8 cellular contexts compared by ENCODE assay signal in the genomic region with DNA sequence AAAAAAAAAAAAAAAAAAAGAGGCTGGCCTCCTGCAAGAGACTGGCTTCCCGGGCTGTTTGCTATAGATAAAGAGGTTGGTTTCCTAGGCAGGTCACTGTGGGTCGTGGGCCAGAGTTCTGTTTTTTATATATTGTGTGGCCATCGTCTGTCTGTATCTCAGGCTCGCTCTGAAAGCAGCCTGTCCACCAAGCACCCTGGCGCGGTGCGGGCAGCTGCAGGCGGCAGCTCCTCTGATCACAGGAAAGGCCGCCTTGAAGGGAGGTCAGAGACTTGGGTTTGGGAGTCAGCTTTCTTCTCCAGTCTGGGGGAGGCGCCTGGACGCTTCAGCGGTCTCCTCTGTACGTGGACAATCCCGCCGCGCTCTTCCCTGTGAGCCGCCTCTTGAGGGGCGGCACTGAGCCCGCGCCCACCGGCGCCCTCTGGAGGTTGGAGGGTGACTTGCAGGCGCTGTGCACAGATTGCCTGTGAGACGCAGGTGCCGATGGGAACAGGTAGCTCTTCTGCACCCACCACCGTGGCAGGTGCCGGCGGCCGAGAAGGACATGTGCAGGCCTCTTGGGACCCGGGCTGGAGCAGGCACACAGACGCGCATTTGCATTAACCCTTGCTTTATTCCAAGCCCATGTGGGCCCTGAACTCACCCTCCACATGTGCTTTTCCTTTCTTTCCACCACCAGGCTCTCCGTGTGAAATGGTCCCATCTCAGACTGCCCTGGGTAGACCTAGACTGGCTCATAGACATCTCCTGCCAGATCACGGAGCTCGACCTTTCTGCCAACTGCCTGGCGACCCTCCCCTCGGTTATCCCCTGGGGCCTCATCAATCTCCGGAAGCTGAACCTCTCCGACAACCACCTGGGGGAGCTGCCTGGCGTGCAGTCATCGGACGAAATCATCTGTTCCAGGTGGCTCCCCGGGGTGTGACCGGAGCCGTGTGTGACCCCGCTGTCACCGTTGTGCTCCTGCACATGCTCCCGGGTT.
DNase-seq lines count a peak whose midpoint lies in the region; ATAC-seq and TF ChIP-seq lines count a peak whose summit lies in the region.

No MANE protein-coding gene starts in this region.

- ATAC-seq in HG02678 (IDR thresholded peaks at IDR 0.05; ENCODE audit: unreplicated experiment): peak; percentile 79

- H3K4me1 Mint-ChIP-seq in T-helper 1 cell treated with Interleukin-12 subunit alpha and Interleukin-12 subunit beta and Interleukin-4 antibody, amounts not matched to agents 30 μg/mL and 1 μg/mL, for 36 hours (ENCODE audit: low read depth): peaks cover 19% of the 10 kb centered on the region

- TF ChIP-seq CTCF in GM12873 (IDR thresholded peaks at IDR 0.05; ENCODE audit: insufficient read depth, low read depth, low read length, missing control alignments): peak; percentile 99

- peaks cover 23% of the 10 kb centered on the region for H3K27me3 Mint-ChIP-seq in T-helper 1 cell treated with Interleukin-12 subunit alpha and Interleukin-12 subunit beta and Interleukin-4 antibody, amounts not matched to agents 30 μg/mL and 1 μg/mL, for 36 hours (ENCODE audit: low read depth)

- no peak overlapping the region for H3K27ac Mint-ChIP-seq in T-helper 1 cell treated with Interleukin-12 subunit alpha and Interleukin-12 subunit beta and Interleukin-4 antibody, amounts not matched to agents 30 μg/mL and 1 μg/mL, for 36 hours

- no peaks in the 10 kb centered on the region for H3K9me3 Mint-ChIP-seq in T-helper 1 cell treated with Interleukin-12 subunit alpha and Interleukin-12 subunit beta and Interleukin-4 antibody, amounts not matched to agents 30 μg/mL and 1 μg/mL, for 36 hours

- DNase-seq in NCI-H1105 treated with DMSO at 0.1 percent for 48 hours (lab: John Stamatoyannopoulos, UW) (peak; percentile 96), anterior cingulate cortex (lab: John Stamatoyannopoulos, UW) (peak in 46 of 58 donors; percentile 14 to 73 (median 36)), hippocampal formation (lab: John Stamatoyannopoulos, UW) (peak; percentile 11 to 49), retina (peak; percentile 93), RKO (ENCODE audit: low spot score) (no peak)

- peak overlapping the region; percentile 80 for H3K4me3 Mint-ChIP-seq in T-helper 1 cell treated with Interleukin-12 subunit alpha and Interleukin-12 subunit beta and Interleukin-4 antibody, amounts not matched to agents 30 μg/mL and 1 μg/mL, for 36 hours

- no peaks in the 10 kb centered on the region for H3K36me3 Mint-ChIP-seq in T-helper 1 cell treated with Interleukin-12 subunit alpha and Interleukin-12 subunit beta and Interleukin-4 antibody, amounts not matched to agents 30 μg/mL and 1 μg/mL, for 36 hours (ENCODE audit: low read depth)
